ENCODE assay signal across 20 cellular contexts in the genomic region with DNA sequence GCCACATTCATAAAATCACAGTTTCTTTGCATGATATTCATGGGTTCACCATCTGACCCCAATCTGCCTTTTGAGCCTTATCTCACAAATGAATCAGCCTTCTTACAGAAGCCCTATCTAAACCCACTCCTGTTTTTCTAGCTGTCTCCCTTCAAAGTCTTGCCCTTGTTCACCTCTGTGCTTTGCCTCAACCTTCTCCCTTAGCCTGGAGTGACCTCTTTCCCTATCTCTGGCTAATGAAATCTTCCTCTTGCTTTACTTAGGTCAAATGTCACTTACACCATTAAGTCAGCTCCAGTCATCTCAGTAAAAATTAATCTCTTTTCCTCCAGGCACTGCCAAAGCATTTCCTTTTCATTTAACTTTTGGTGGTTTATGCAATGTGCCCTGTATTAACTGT.
"Had no signal": no experiment of that assay in that cellular context is flagged by ENCODE, and none has a peak within 500 bp of the region (broad histone marks: within the 10 kb centered on the region; RNA-seq: fewer than 3 reads in every experiment).

No MANE protein-coding gene starts in this region.

- FAIRE-seq: frontal cortex had no signal

- H3K4me3 Mint-ChIP-seq: naive thymus-derived CD4-positive, alpha-beta T cell; stimulated activated effector memory CD8-positive, alpha-beta T cell treated with anti-CD3 and anti-CD28 coated beads, Interleukin-12 subunit alpha, Interleukin-12 subunit beta, amount 100 ng/mL, for 72 hours had no signal

- H3K9me3 ChIP-seq: colonic mucosa, heart left ventricle, neutrophil, right atrium auricular region, testis, tibial nerve, upper lobe of right lung, vagina had no signal

- H3K27me3 ChIP-seq: colonic mucosa, heart left ventricle, neutrophil, right atrium auricular region, testis, tibial nerve, upper lobe of right lung, vagina had no signal

- H3K27me3 Mint-ChIP-seq: naive thymus-derived CD4-positive, alpha-beta T cell had no signal

- ATAC-seq: heart left ventricle; naive thymus-derived CD4-positive, alpha-beta T cell; stimulated activated effector memory CD8-positive, alpha-beta T cell treated with anti-CD3 and anti-CD28 coated beads, Interleukin-12 subunit alpha, Interleukin-12 subunit beta, amount 100 ng/mL, for 72 hours; stimulated activated naive CD8-positive, alpha-beta T cell treated with anti-CD3 and anti-CD28 coated beads, Interleukin-15, Interleukin-2, amounts not matched to agents 100 U/mL and 50 U/mL, for 24 hours; upper lobe of right lung had no signal

- H3K4me1 Mint-ChIP-seq: naive thymus-derived CD4-positive, alpha-beta T cell; stimulated activated effector memory CD8-positive, alpha-beta T cell treated with anti-CD3 and anti-CD28 coated beads, Interleukin-12 subunit alpha, Interleukin-12 subunit beta, amount 100 ng/mL, for 72 hours had no signal

- H3K4me3 ChIP-seq: colonic mucosa, heart left ventricle, right atrium auricular region, testis, tibial nerve, upper lobe of right lung, vagina had no signal

- DNase-seq: colonic mucosa; dermis blood vessel endothelial cell; erythroblast; heart left ventricle; hippocampal formation; kidney glomerular epithelial cell; mammary epithelial cell; naive thymus-derived CD4-positive, alpha-beta T cell; posterior cingulate gyrus; stimulated activated CD4-positive, alpha-beta T cell treated with anti-CD3 and anti-CD28 coated beads, Interleukin-4, amount 100 ng/mL, for 1 hour; stimulated activated CD8-positive, alpha-beta memory T cell treated with anti-CD3 and anti-CD28 coated beads, Interleukin-4, amount 100 ng/mL, for 48 hours; stimulated activated naive CD8-positive, alpha-beta T cell treated with anti-CD3 and anti-CD28 coated beads, Interleukin-15, Interleukin-2, amounts not matched to agents 100 U/mL and 50 U/mL, for 24 hours; testis; upper lobe of right lung had no signal

- H3K36me3 ChIP-seq: colonic mucosa, heart left ventricle, neutrophil, right atrium auricular region, tibial nerve, upper lobe of right lung, vagina had no signal

- H3K27ac ChIP-seq: colonic mucosa, heart left ventricle, neutrophil, right atrium auricular region, testis, tibial nerve, upper lobe of right lung, vagina had no signal

- H3K27ac Mint-ChIP-seq: naive thymus-derived CD4-positive, alpha-beta T cell; stimulated activated effector memory CD8-positive, alpha-beta T cell treated with anti-CD3 and anti-CD28 coated beads, Interleukin-12 subunit alpha, Interleukin-12 subunit beta, amount 100 ng/mL, for 72 hours had no signal

- H3K4me1 ChIP-seq: colonic mucosa, heart left ventricle, right atrium auricular region, testis, tibial nerve, upper lobe of right lung, vagina had no signal
